Comparison of ENCODE assay signal across 8 cellular contexts in genomic region chr1:112394743-112395062, GRCh38. TPM values are rescaled to one million over a fixed set of nuclear protein-coding genes. Genes with fewer than 3 reads are reported as not detected.
A peak's percentile ranks its signal among the peaks of the same experiment; 100 is the strongest.
DNase-seq lines count a peak whose midpoint lies in the region; ATAC-seq and TF ChIP-seq lines count a peak whose summit lies in the region.

No MANE protein-coding gene starts in this region.

- H3K4me2 ChIP-seq in skeletal muscle satellite cell (ENCODE audit: low read length), result peak overlapping the region; percentile 96

- H3K4me1 Mint-ChIP-seq in WTC11, result peaks cover 47% of the 10 kb centered on the region

- no peaks in the 10 kb centered on the region for H3K27me3 Mint-ChIP-seq in WTC11 (ENCODE audit: low read depth)

- no peak for ATAC-seq in WTC11
- ATAC-seq in esophagus mucosa, result no peak

- H3K9me3 Mint-ChIP-seq in WTC11, result no peaks in the 10 kb centered on the region

- CTCF ChIA-PET in WTC11 (lab: Charles Lee), result interaction anchor here (1.0 to 1.7 kb wide), 6 partner anchors 15 to 320 kb away, joined by 3 to 8 read pairs (median 5); partner anchors contain the start of gene PPM1J

- TF ChIP-seq CTCF in WTC11 (IDR thresholded peaks at IDR 0.05), result no peak
- no peak for TF ChIP-seq CTCF in fibroblast of villous mesenchyme (IDR thresholded peaks at IDR 0.05; ENCODE audit: insufficient read depth, low read depth, low read length)

- H3K9me3 ChIP-seq in ES-I3 (ENCODE audit: control insufficient read depth, insufficient read depth, low read length) (no peaks in the 10 kb centered on the region), skeletal muscle satellite cell (replicated peaks; ENCODE audit: low read length) (no peaks in the 10 kb centered on the region)

- H3K9ac ChIP-seq in ES-I3 (ENCODE audit: low read depth, low read length), result peak overlapping the region; percentile 28
- peak overlapping the region; percentile 94 for H3K9ac ChIP-seq in skeletal muscle satellite cell (ENCODE audit: low read depth, low read length)

- H3K36me3 Mint-ChIP-seq in WTC11, result no peaks in the 10 kb centered on the region

- peak overlapping the region; percentile 79 for H3K27ac Mint-ChIP-seq in WTC11

- H3K36me3 ChIP-seq in ES-I3 (ENCODE audit: insufficient read depth, low read length) (no peaks in the 10 kb centered on the region), skeletal muscle satellite cell (ENCODE audit: insufficient read depth, low read length) (no peaks in the 10 kb centered on the region)

- H3K27me3 ChIP-seq in skeletal muscle satellite cell (ENCODE audit: control insufficient read depth, insufficient read depth, low read length), result no peaks in the 10 kb centered on the region

- no peak for DNase-seq in WTC11 (ENCODE audit: low spot score)
- DNase-seq in fibroblast of villous mesenchyme (ENCODE audit: low read depth), result no peak
- no peak for DNase-seq in NCI-H1930 (lab: John Stamatoyannopoulos, UW)
- DNase-seq in C1 segment of cervical spinal cord (lab: John Stamatoyannopoulos, UW), result no peak
- no peak for DNase-seq in Kasumi-1 (lab: John Stamatoyannopoulos, UW)

- H3K4me3 ChIP-seq in fibroblast of villous mesenchyme (ENCODE audit: low read depth, low read length) (peak overlapping the region; percentile 48), skeletal muscle satellite cell (ENCODE audit: low read length) (peak overlapping the region; percentile 45)

- peak overlapping the region; percentile 24; the same call in 1 of the 2 replicates for H3K4me3 Mint-ChIP-seq in WTC11

- peaks cover 41% of the 10 kb centered on the region for H3K4me1 ChIP-seq in ES-I3 (ENCODE audit: insufficient read depth, low read length)
- peaks cover 66% of the 10 kb centered on the region for H3K4me1 ChIP-seq in skeletal muscle satellite cell (ENCODE audit: control insufficient read depth, insufficient read depth, low read length)

- POLR2A ChIA-PET in WTC11 (lab: Charles Lee), result interaction anchor here (1.2 kb wide), 1 partner anchor 309 kb away, joined by 3 read pairs; no protein-coding TSS in a partner anchor

TF ChIP-seq in WTC11, 78 proteins besides CTCF, POLR2A, EP300 and RAD21:
- TF ChIP-seq TP53 (CRISPR knock-in tag; IDR thresholded peaks at IDR 0.05) (no peak), ATF2 (CRISPR knock-in tag; IDR thresholded peaks at IDR 0.05; ENCODE audit: borderline replicate concordance, low read depth) (no peak), SOX15 (CRISPR knock-in tag; IDR thresholded peaks at IDR 0.05) (no peak), E2F1 (CRISPR knock-in tag; IDR thresholded peaks at IDR 0.05) (no peak), HMGXB4 (CRISPR knock-in tag; IDR thresholded peaks at IDR 0.05) (no peak), HMGA2 (CRISPR knock-in tag; IDR thresholded peaks at IDR 0.05) (no peak), ATF6 (CRISPR knock-in tag; IDR thresholded peaks at IDR 0.05) (no peak), JAZF1 (CRISPR knock-in tag; IDR thresholded peaks at IDR 0.05) (no peak), NR2C2 (CRISPR knock-in tag; IDR thresholded peaks at IDR 0.05) (no peak), PRRX2 (CRISPR knock-in tag; IDR thresholded peaks at IDR 0.05) (no peak), RELA (CRISPR knock-in tag; IDR thresholded peaks at IDR 0.05; ENCODE audit: borderline replicate concordance) (no peak), STAT6 (CRISPR knock-in tag; conservative IDR thresholded peaks at IDR 0.05; ENCODE audit: low read depth) (no peak), KAT7 (CRISPR knock-in tag; IDR thresholded peaks at IDR 0.05; ENCODE audit: borderline replicate concordance) (no peak), TEAD1 (CRISPR knock-in tag; IDR thresholded peaks at IDR 0.05) (no peak), ATF3 (CRISPR knock-in tag; conservative IDR thresholded peaks at IDR 0.05) (no peak)

RNA-seq across cellular contexts. Expression of gene CTTNBP2NL, which starts 1.3 kb away (rescaled TPM):
- 28.5 to 32.8 TPM (median 32.0 TPM) in 3 replicates for total RNA-seq in WTC11 (2021)
- total RNA-seq in fibroblast of villous mesenchyme, result 20.9 and 30.2 TPM in 2 replicates
- total RNA-seq in skeletal muscle satellite cell (2012; rRNA removed), result 13.2 and 15.7 TPM in 2 replicates
- 35.1 TPM for total RNA-seq in esophagus mucosa
